In genomic region chr6:31901953-31902643, GRCh38 we compare ENCODE assay signal across 8 cellular contexts. TPM values are rescaled to one million over a fixed set of nuclear protein-coding genes. Genes with fewer than 3 reads are reported as not detected.
DNase-seq lines count a peak whose midpoint lies in the region; ATAC-seq lines count a peak whose summit lies in the region.

A gene with protein sequence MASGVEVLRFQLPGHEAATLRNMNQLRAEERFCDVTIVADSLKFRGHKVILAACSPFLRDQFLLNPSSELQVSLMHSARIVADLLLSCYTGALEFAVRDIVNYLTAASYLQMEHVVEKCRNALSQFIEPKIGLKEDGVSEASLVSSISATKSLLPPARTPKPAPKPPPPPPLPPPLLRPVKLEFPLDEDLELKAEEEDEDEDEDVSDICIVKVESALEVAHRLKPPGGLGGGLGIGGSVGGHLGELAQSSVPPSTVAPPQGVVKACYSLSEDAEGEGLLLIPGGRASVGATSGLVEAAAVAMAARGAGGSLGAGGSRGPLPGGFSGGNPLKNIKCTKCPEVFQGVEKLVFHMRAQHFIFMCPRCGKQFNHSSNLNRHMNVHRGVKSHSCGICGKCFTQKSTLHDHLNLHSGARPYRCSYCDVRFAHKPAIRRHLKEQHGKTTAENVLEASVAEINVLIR (minus strand): TSS chr6:31902086. CDS start chr6:31901305, 781 bp downstream.

- ATAC-seq in GM19023 (IDR thresholded peaks at IDR 0.05; ENCODE audit: unreplicated experiment), result peak; percentile 58

- H3K4me1 ChIP-seq in HUES6 (ENCODE audit: control insufficient read depth, insufficient read depth, low read length) (peaks cover 19% of the 10 kb centered on the region), endocrine pancreas (ENCODE audit: control insufficient read depth, insufficient read depth, low read length) (no peaks in the 10 kb centered on the region), mesendoderm (ENCODE audit: control insufficient read depth, low read depth, low read length) (no peaks in the 10 kb centered on the region)

- no peaks in the 10 kb centered on the region for H3K9me3 ChIP-seq in HUES6 (ENCODE audit: control insufficient read depth, insufficient read depth, low read depth, low read length)
- no peaks in the 10 kb centered on the region for H3K9me3 ChIP-seq in endocrine pancreas (ENCODE audit: control insufficient read depth, low read length)

- H2BK5ac ChIP-seq in mesendoderm (ENCODE audit: low read length), result no peak within 1 kb of the TSS

- no peak within 1 kb of the TSS for H2AK5ac ChIP-seq in mesendoderm (ENCODE audit: low read length)

- peak within 1 kb of the TSS; percentile 98 for H4K8ac ChIP-seq in mesendoderm (ENCODE audit: low read depth, low read length)

- no peak within 1 kb of the TSS for H2BK15ac ChIP-seq in mesendoderm (replicated peaks; ENCODE audit: low read depth)

- peak; percentile 94 for DNase-seq in ACHN
- peak; percentile 75 for DNase-seq in NOMO-1 treated with dmso at 0.1 percent for 144 hours (lab: John Stamatoyannopoulos, UW; ENCODE audit: unreplicated experiment)
- peak; percentile 61 for DNase-seq in activated CD8-positive, alpha-beta memory T cell treated with anti-CD3 and anti-CD28 coated beads, Interleukin-2, amount 50 U/mL, for 24 hours (ENCODE audit: extremely low read depth)
- peak; percentile 95 for DNase-seq in mesendoderm
- peak; percentile 64 for DNase-seq in stimulated activated CD8-positive, alpha-beta memory T cell treated with anti-CD3 and anti-CD28 coated beads, Interleukin-12 subunit alpha, Interleukin-12 subunit beta, amount 100 ng/mL, for 1 hour (ENCODE audit: low read depth)

- H3K23ac ChIP-seq in mesendoderm (ENCODE audit: low read length), result no peak within 1 kb of the TSS

- H3K4me2 ChIP-seq in mesendoderm (ENCODE audit: low read length), result peak within 1 kb of the TSS; percentile 70

- in situ Hi-C loops in ACHN (cut with HindIII; ENCODE audit: low pct_ligation_motif_present, low pct_unique_long_range_greater_than_20kb, low sequenced_read_pairs), result no loop called here

- H3K56ac ChIP-seq in mesendoderm (ENCODE audit: low read length), result peak within 1 kb of the TSS; percentile 90

- H4K5ac ChIP-seq in mesendoderm (ENCODE audit: low read length), result no peak within 1 kb of the TSS

- H3K27ac ChIP-seq in HUES6 (ENCODE audit: low read depth, low read length) (no peak within 1 kb of the TSS), mesendoderm (ENCODE audit: low read depth, low read length) (peak within 1 kb of the TSS; percentile 34)

- peak within 1 kb of the TSS; percentile 99 for H3K18ac ChIP-seq in mesendoderm (ENCODE audit: low read length)

- no CpG with 5 or more reads among the region's 77 CpGs for WGBS in mesendoderm (ENCODE audit: extremely low coverage, insufficient coverage, low lambda C conversion rate)

- H3K4ac ChIP-seq in mesendoderm (ENCODE audit: low read depth, low read length), result peak within 1 kb of the TSS; percentile 77

- H3K4me3 ChIP-seq in HUES6 (ENCODE audit: low read depth, low read length) (peak within 1 kb of the TSS; percentile 66), endocrine pancreas (ENCODE audit: control insufficient read depth, insufficient read depth, low read length) (peak within 1 kb of the TSS; percentile 59), mesendoderm (ENCODE audit: low read length) (peak within 1 kb of the TSS; percentile 36)

- peak within 1 kb of the TSS; percentile 43 for H3K9ac ChIP-seq in HUES6 (ENCODE audit: low read length)
- H3K9ac ChIP-seq in endocrine pancreas (ENCODE audit: control insufficient read depth, insufficient read depth, low read length), result peak within 1 kb of the TSS; percentile 86
- H3K9ac ChIP-seq in mesendoderm (ENCODE audit: low read length), result peak within 1 kb of the TSS; percentile 53

- H3K27me3 ChIP-seq in HUES6 (ENCODE audit: control insufficient read depth, insufficient read depth, low read length), result no peaks in the 10 kb centered on the region
- no peaks in the 10 kb centered on the region for H3K27me3 ChIP-seq in endocrine pancreas (ENCODE audit: control insufficient read depth, insufficient read depth, low read length)
- no peaks in the 10 kb centered on the region for H3K27me3 ChIP-seq in mesendoderm (ENCODE audit: insufficient read depth, low read length, poor library complexity)

- no peaks in the 10 kb centered on the region for H3K79me1 ChIP-seq in mesendoderm (ENCODE audit: low read length)

- H3K79me2 ChIP-seq in mesendoderm (ENCODE audit: control insufficient read depth, insufficient read depth, low read length), result no peaks in the 10 kb centered on the region

- H3K36me3 ChIP-seq in HUES6 (ENCODE audit: control insufficient read depth, insufficient read depth, low read length), result no peaks in the 10 kb centered on the region
- no peaks in the 10 kb centered on the region for H3K36me3 ChIP-seq in endocrine pancreas (ENCODE audit: control insufficient read depth, insufficient read depth, low read length)
- H3K36me3 ChIP-seq in mesendoderm (ENCODE audit: control insufficient read depth, insufficient read depth, low read length), result no peaks in the 10 kb centered on the region

- H2BK120ac ChIP-seq in mesendoderm (ENCODE audit: low read depth, low read length), result peak within 1 kb of the TSS; percentile 70

RNA-seq across cellular contexts. Expression of the gene that starts here (rescaled TPM):
- 11.0 TPM for polyA plus RNA-seq in mesendoderm (2013, experiment 1 of 2)
- polyA plus RNA-seq in mesendoderm (2013, experiment 2 of 2), result 11.6 TPM
